Comparison of ENCODE assay signal across 28 cellular contexts in genomic region chr9:1443450-1443849, GRCh38.
"Had no signal": no experiment of that assay in that cellular context is flagged by ENCODE, and none has a peak within 500 bp of the region (broad histone marks: within the 10 kb centered on the region; RNA-seq: fewer than 3 reads in every experiment).

No MANE protein-coding gene starts in this region.

- DNase-seq: dermis blood vessel endothelial cell; effector memory CD4-positive, alpha-beta T cell; foreskin keratinocyte; heart left ventricle; kidney; mesenchymal stem cell; mucosa of descending colon; naive B cell; pancreas; right lobe of liver; stimulated activated CD4-positive, alpha-beta T cell treated with anti-CD3 and anti-CD28 coated beads, Interleukin-12 subunit alpha, Interleukin-12 subunit beta, amount 100 ng/mL, for 4 hours; stimulated activated CD4-positive, alpha-beta T cell treated with anti-CD3 and anti-CD28 coated beads, Interleukin-1b, Interleukin-23, amount 100 ng/mL, for 48 hours; stimulated activated CD4-positive, alpha-beta T cell treated with anti-CD3 and anti-CD28 coated beads, Interleukin-4, amount 100 ng/mL, for 1 hour; stimulated activated CD8-positive, alpha-beta memory T cell treated with anti-CD3 and anti-CD28 coated beads, Interleukin-4, amount 100 ng/mL, for 48 hours; stimulated activated naive CD4-positive, alpha-beta T cell; stimulated activated naive CD8-positive, alpha-beta T cell treated with anti-CD3 and anti-CD28 coated beads, Interleukin-15, amount 100 ng/mL, for 72 hours; testis; tibial artery had no signal

- H3K27ac ChIP-seq: coronary artery, esophagus muscularis mucosa, foreskin keratinocyte, gastroesophageal sphincter, heart left ventricle, hepatocyte, neutrophil, pancreas, right lobe of liver, testis, tibial artery had no signal

- H3K4me1 ChIP-seq: esophagus muscularis mucosa, foreskin keratinocyte, gastroesophageal sphincter, heart left ventricle, pancreas, right lobe of liver, testis, tibial artery had no signal

- H3K9me3 ChIP-seq: esophagus muscularis mucosa, gastroesophageal sphincter, heart left ventricle, mucosa of descending colon, neutrophil, pancreas, right lobe of liver, testis, tibial artery had no signal

- ATAC-seq: foreskin keratinocyte; gastroesophageal sphincter; heart left ventricle; left lobe of liver; mucosa of descending colon; natural killer cell treated with Interleukin-12 subunit alpha and Interleukin-12 subunit beta and Interleukin-15 and Interleukin-18, amount 100 ng/mL, for 72 hours; pancreas; right lobe of liver; stimulated activated naive CD8-positive, alpha-beta T cell treated with anti-CD3 and anti-CD28 coated beads, Interleukin-15, amount 100 ng/mL, for 72 hours had no signal

- H3K4me3 ChIP-seq: coronary artery, esophagus muscularis mucosa, gastroesophageal sphincter, heart left ventricle, hepatocyte, lung, mucosa of descending colon, pancreas, right lobe of liver, smooth muscle cell, testis, tibial artery had no signal

- H3K27me3 ChIP-seq: esophagus muscularis mucosa, foreskin keratinocyte, gastroesophageal sphincter, heart left ventricle, hepatocyte, neutrophil, pancreas, right lobe of liver, testis, tibial artery had no signal

- H3K4me2 ChIP-seq: hepatocyte, smooth muscle cell had no signal

- H3K36me3 ChIP-seq: esophagus muscularis mucosa, gastroesophageal sphincter, heart left ventricle, neutrophil, pancreas, right lobe of liver, tibial artery had no signal

- H2AFZ ChIP-seq: hepatocyte had no signal

- H3K79me2 ChIP-seq: hepatocyte had no signal

- FAIRE-seq: endothelial cell of umbilical vein had no signal
